In genomic region chr1:222286039-222286438, GRCh38 we compare ENCODE assay signal across 28 cellular contexts.
"Had no signal": no experiment of that assay in that cellular context is flagged by ENCODE, and none has a peak within 500 bp of the region (broad histone marks: within the 10 kb centered on the region; RNA-seq: fewer than 3 reads in every experiment).

No MANE protein-coding gene starts in this region.

- DNase-seq: activated CD4-positive, alpha-beta memory T cell treated with anti-CD3 and anti-CD28 coated beads for 36 hours; activated CD4-positive, alpha-beta T cell treated with anti-CD3 and anti-CD28 coated beads, Interleukin-2, amount 10 ng/mL, durations not matched to agents 24 days and 14 days; activated CD4-positive, CD25-positive, alpha-beta regulatory T cell treated with anti-CD3 and anti-CD28 coated beads, Interleukin-2, amount 50 U/mL, for 72 hours; activated CD8-positive, alpha-beta memory T cell treated with anti-CD3 and anti-CD28 coated beads, Interleukin-2, amount 50 U/mL, for 4 hours; activated effector memory CD4-positive, alpha-beta T cell treated with anti-CD3 and anti-CD28 coated beads, Interleukin-2, amount 50 U/mL, for 16 hours; activated naive CD4-positive, alpha-beta T cell treated with anti-CD3 and anti-CD28 coated beads for 36 hours; activated naive CD8-positive, alpha-beta T cell treated with anti-CD3 and anti-CD28 coated beads, Interleukin-2, amount 10 ng/mL, durations not matched to agents 7 days and 5 days; activated T-cell treated with anti-CD3 and anti-CD28 coated beads, Interleukin-2, amount 50 U/mL, for 1 hour; amniotic stem cell; brain microvascular endothelial cell; dorsolateral prefrontal cortex; effector memory CD4-positive, alpha-beta T cell; glutamatergic neuron; kidney; left lung; lower lobe of right lung; mucosa of descending colon; posterior cingulate gyrus; right lobe of liver; stimulated activated CD4-positive, alpha-beta T cell treated with anti-CD3 and anti-CD28 coated beads, Interleukin-12 subunit alpha, Interleukin-12 subunit beta, amount 100 ng/mL, for 4 hours; stimulated activated CD4-positive, alpha-beta T cell treated with anti-CD3 and anti-CD28 coated beads, Interleukin-4, amount 100 ng/mL, for 1 hour; stimulated activated naive CD8-positive, alpha-beta T cell treated with anti-CD3 and anti-CD28 coated beads, Interleukin-15, Interleukin-2, amounts not matched to agents 100 U/mL and 50 U/mL, for 24 hours; T-helper 17 cell; T1000; trophoblast cell; WERI-Rb-1 had no signal

- H3K4me1 Mint-ChIP-seq: activated CD4-positive, alpha-beta T cell treated with anti-CD3 and anti-CD28 coated beads, Interleukin-2, amount 10 ng/mL, durations not matched to agents 24 days and 14 days; activated naive CD8-positive, alpha-beta T cell treated with anti-CD3 and anti-CD28 coated beads, Interleukin-2, amount 10 ng/mL, durations not matched to agents 7 days and 5 days; T-helper 17 cell had no signal

- H3K9me3 Mint-ChIP-seq: activated CD4-positive, alpha-beta memory T cell treated with anti-CD3 and anti-CD28 coated beads for 36 hours; activated CD4-positive, alpha-beta T cell treated with anti-CD3 and anti-CD28 coated beads, Interleukin-2, amount 10 ng/mL, durations not matched to agents 24 days and 14 days; activated naive CD4-positive, alpha-beta T cell treated with anti-CD3 and anti-CD28 coated beads for 36 hours; activated T-helper 1 cell treated with anti-CD3 and anti-CD28 coated beads, Interleukin-12 subunit alpha, Interleukin-12 subunit beta, Interleukin-2, Interleukin-4 antibody, amounts not matched to agents 30 ng/mL and 10 ng/mL and 1 ng/mL, durations not matched to agents 14 hours and 24 hours and 36 hours had no signal

- H3K36me3 Mint-ChIP-seq: activated naive CD8-positive, alpha-beta T cell treated with anti-CD3 and anti-CD28 coated beads, Interleukin-2, amount 10 ng/mL, durations not matched to agents 7 days and 5 days had no signal

- H3K27me3 Mint-ChIP-seq: activated CD4-positive, alpha-beta memory T cell treated with anti-CD3 and anti-CD28 coated beads for 36 hours; activated CD4-positive, alpha-beta T cell treated with anti-CD3 and anti-CD28 coated beads, Interleukin-2, amount 10 ng/mL, durations not matched to agents 24 days and 14 days; activated naive CD8-positive, alpha-beta T cell treated with anti-CD3 and anti-CD28 coated beads, Interleukin-2, amount 10 ng/mL, durations not matched to agents 7 days and 5 days had no signal

- ATAC-seq: left lung; lower lobe of right lung; mucosa of descending colon; stimulated activated naive CD8-positive, alpha-beta T cell treated with anti-CD3 and anti-CD28 coated beads, Interleukin-15, Interleukin-2, amounts not matched to agents 100 U/mL and 50 U/mL, for 24 hours; T-helper 17 cell had no signal

- H3K4me3 Mint-ChIP-seq: activated CD4-positive, alpha-beta memory T cell treated with anti-CD3 and anti-CD28 coated beads for 36 hours; activated CD4-positive, alpha-beta T cell treated with anti-CD3 and anti-CD28 coated beads, Interleukin-2, amount 10 ng/mL, durations not matched to agents 24 days and 14 days; activated naive CD4-positive, alpha-beta T cell treated with anti-CD3 and anti-CD28 coated beads for 36 hours; activated naive CD8-positive, alpha-beta T cell treated with anti-CD3 and anti-CD28 coated beads, Interleukin-2, amount 10 ng/mL, durations not matched to agents 7 days and 5 days; activated T-helper 1 cell treated with anti-CD3 and anti-CD28 coated beads, Interleukin-12 subunit alpha, Interleukin-12 subunit beta, Interleukin-2, Interleukin-4 antibody, amounts not matched to agents 30 ng/mL and 10 ng/mL and 1 ng/mL, durations not matched to agents 14 hours and 24 hours and 36 hours; nephron; T-helper 17 cell had no signal

- H3K27ac Mint-ChIP-seq: activated CD4-positive, alpha-beta memory T cell treated with anti-CD3 and anti-CD28 coated beads for 36 hours; activated CD4-positive, alpha-beta T cell treated with anti-CD3 and anti-CD28 coated beads, Interleukin-2, amount 10 ng/mL, durations not matched to agents 24 days and 14 days; activated naive CD4-positive, alpha-beta T cell treated with anti-CD3 and anti-CD28 coated beads for 36 hours; activated naive CD8-positive, alpha-beta T cell treated with anti-CD3 and anti-CD28 coated beads, Interleukin-2, amount 10 ng/mL, durations not matched to agents 7 days and 5 days; activated T-helper 1 cell treated with anti-CD3 and anti-CD28 coated beads, Interleukin-12 subunit alpha, Interleukin-12 subunit beta, Interleukin-2, Interleukin-4 antibody, amounts not matched to agents 30 ng/mL and 10 ng/mL and 1 ng/mL, durations not matched to agents 14 hours and 24 hours and 36 hours; T-helper 17 cell had no signal
